8 cellular contexts compared by ENCODE assay signal in the genomic region with DNA sequence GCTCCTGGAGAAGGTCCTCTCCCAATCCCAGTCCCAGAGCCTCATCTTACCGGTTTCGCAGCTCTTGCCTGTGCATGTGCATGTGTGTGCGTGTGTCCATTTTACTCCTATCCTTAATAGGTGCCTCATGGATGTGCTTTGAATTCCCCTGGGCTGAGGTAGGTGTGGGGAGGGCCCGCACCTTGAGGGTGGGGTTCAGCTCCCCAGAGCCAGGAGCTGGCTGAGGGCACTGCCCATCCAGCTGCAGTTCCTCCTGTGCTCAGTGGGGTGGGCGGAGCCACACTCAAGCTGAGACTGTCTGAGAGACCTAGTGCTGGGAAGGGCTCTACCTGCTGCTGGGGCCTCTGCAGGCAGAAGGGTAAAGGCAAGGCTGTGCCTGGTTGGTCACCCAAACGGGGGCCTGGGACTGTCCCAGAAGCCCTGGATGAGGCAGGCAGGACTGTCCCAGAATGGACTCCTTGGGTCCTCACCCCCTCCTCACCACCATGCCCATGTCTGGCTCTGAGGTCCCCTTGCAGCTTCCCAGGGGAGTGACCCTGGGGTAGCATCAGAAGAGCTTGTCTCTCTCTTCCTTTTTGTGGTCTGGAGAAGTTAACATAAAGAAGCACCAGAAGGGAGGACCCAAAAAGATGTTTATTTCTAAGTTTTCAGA. TPM values are rescaled to one million over a fixed set of nuclear protein-coding genes. Genes with fewer than 3 reads are reported as not detected.
DNase-seq lines count a peak whose midpoint lies in the region; ATAC-seq, FAIRE-seq and TF ChIP-seq lines count a peak whose summit lies in the region.

No MANE protein-coding gene starts in this region.

- TF ChIP-seq CTCF in activated CD8-positive, alpha-beta T cell treated with anti-CD3 and anti-CD28 coated beads for 36 hours (IDR thresholded peaks at IDR 0.05), result no peak
- TF ChIP-seq CTCF in prostate gland (IDR thresholded peaks at IDR 0.05), result no peak
- TF ChIP-seq CTCF in sigmoid colon (IDR thresholded peaks at IDR 0.05), result no peak

- H3K36me3 ChIP-seq in prostate gland (no peaks in the 10 kb centered on the region), sigmoid colon (no peaks in the 10 kb centered on the region)

- CTCF ChIA-PET in activated CD8-positive, alpha-beta T cell treated with anti-CD3 and anti-CD28 coated beads for 36 hours (lab: Charles Lee), result interaction anchor here (1.0 to 11.2 kb wide), 5 partner anchors 10 to 288 kb away, joined by 3 to 83 read pairs (median 6); no protein-coding TSS in a partner anchor

- H3K27ac ChIP-seq in prostate gland, result peak overlapping the region; percentile 0 to 49
- peak overlapping the region in 2 of 4 donors; percentile 34 to 47 for H3K27ac ChIP-seq in sigmoid colon

- POLR2A ChIA-PET in activated CD8-positive, alpha-beta T cell treated with anti-CD3 and anti-CD28 coated beads for 36 hours (lab: Charles Lee), result interaction anchor here (0.8 to 1.3 kb wide), 3 partner anchors 10 to 229 kb away, joined by 3 to 5 read pairs (median 3); a partner anchor contains a TSS

- peaks cover 18% of the 10 kb centered on the region for H3K27me3 Mint-ChIP-seq in activated CD8-positive, alpha-beta T cell treated with anti-CD3 and anti-CD28 coated beads for 36 hours

- no peak overlapping the region for H3K27ac Mint-ChIP-seq in activated CD8-positive, alpha-beta T cell treated with anti-CD3 and anti-CD28 coated beads for 36 hours

- H3K27me3 ChIP-seq in prostate gland (replicated peaks; ENCODE audit: insufficient read depth), result no peaks in the 10 kb centered on the region
- peaks cover 19 to 35% (median 19%) of the 10 kb centered on the region in 3 donors for H3K27me3 ChIP-seq in sigmoid colon

- FAIRE-seq in GM12892 (lab: Jason Lieb, UNC), result peak; percentile 71

- no peak overlapping the region for H3K4me3 Mint-ChIP-seq in activated CD8-positive, alpha-beta T cell treated with anti-CD3 and anti-CD28 coated beads for 36 hours

- peaks cover 2% of the 10 kb centered on the region for H3K36me3 Mint-ChIP-seq in activated CD8-positive, alpha-beta T cell treated with anti-CD3 and anti-CD28 coated beads for 36 hours (ENCODE audit: low read depth)

- no peak for TF ChIP-seq EP300 in sigmoid colon (IDR thresholded peaks at IDR 0.05)

- ATAC-seq in GM19463 (IDR thresholded peaks at IDR 0.05; ENCODE audit: unreplicated experiment), result peak; percentile 77
- ATAC-seq in HG03378 (IDR thresholded peaks at IDR 0.05; ENCODE audit: unreplicated experiment), result peak; percentile 59
- peak; percentile 61 for ATAC-seq in activated CD8-positive, alpha-beta T cell treated with anti-CD3 and anti-CD28 coated beads for 36 hours

- DNase-seq in GM12892 (ENCODE audit: insufficient read length), result peak; percentile 68
- DNase-seq in activated CD8-positive, alpha-beta T cell treated with anti-CD3 and anti-CD28 coated beads for 36 hours, result peak; percentile 27
- DNase-seq in prostate gland (ENCODE audit: low spot score), result no peak
- no peak for DNase-seq in T-helper 9 cell
- no peak for DNase-seq in ecto neural progenitor cell (ENCODE audit: low spot score)
- DNase-seq in sigmoid colon, result no peak

- H3K9me3 ChIP-seq in prostate gland (no peaks in the 10 kb centered on the region), sigmoid colon (no peaks in the 10 kb centered on the region)

- WGBS in prostate gland, result 37% methylated on average over 5 of the region's 6 CpGs
- WGBS in sigmoid colon, 2 donors, result 25 to 57% methylated on average over 6 of the region's 6 CpGs

- H3K4me1 ChIP-seq in prostate gland (replicated peaks) (no peaks in the 10 kb centered on the region), sigmoid colon (peaks cover 0 to 29% (median 15%) of the 10 kb centered on the region in 4 donors)

- no peaks in the 10 kb centered on the region for H3K4me1 Mint-ChIP-seq in activated CD8-positive, alpha-beta T cell treated with anti-CD3 and anti-CD28 coated beads for 36 hours (ENCODE audit: low read depth)

- intact Hi-C loops in activated CD8-positive, alpha-beta T cell treated with anti-CD3 and anti-CD28 coated beads for 36 hours (cut with micrococcal nuclease), result loop anchor here (5.0 kb wide), 1 partner anchor 291 kb away; no protein-coding TSS in a partner anchor
- intact Hi-C loops in prostate gland (cut with DNase I) (no loop called here), sigmoid colon (cut with DNase I) (no loop called here)

- no peaks in the 10 kb centered on the region for H3K9me3 Mint-ChIP-seq in activated CD8-positive, alpha-beta T cell treated with anti-CD3 and anti-CD28 coated beads for 36 hours

- TF ChIP-seq POLR2A in GM12892 (IDR thresholded peaks at IDR 0.05; ENCODE audit: low read depth, low read length) (no peak), prostate gland (IDR thresholded peaks at IDR 0.05) (no peak), sigmoid colon (IDR thresholded peaks at IDR 0.05) (no peak)

- no peak overlapping the region for H3K4me3 ChIP-seq in prostate gland
- H3K4me3 ChIP-seq in sigmoid colon, result no peak overlapping the region

RNA-seq across cellular contexts. Expression of a gene that starts 8.9 kb away (rescaled TPM):
- 0.19 TPM for polyA plus RNA-seq in GM12892 (2012; ENCODE audit: missing spikeins)
- total RNA-seq in activated CD8-positive, alpha-beta T cell treated with anti-CD3 and anti-CD28 coated beads for 36 hours, result not detected
- 1 to 10 TPM; 3.3 to 7.0 TPM for total RNA-seq in prostate gland
- total RNA-seq in sigmoid colon, result 1 to 10 TPM in 1 of 4 donors, under 1 TPM in 3; 0.49 to 1.6 (median 0.77) TPM
- under 1 TPM; under 0.01 to 0.60 (median under 0.01) TPM for polyA plus RNA-seq in sigmoid colon

RNA-seq across cellular contexts. Expression of a gene that starts 24.9 kb away (rescaled TPM):
- 7.3 TPM for polyA plus RNA-seq in GM12892 (2012; ENCODE audit: missing spikeins)
- 1 to 10 TPM; 6.5 to 7.9 TPM for total RNA-seq in activated CD8-positive, alpha-beta T cell treated with anti-CD3 and anti-CD28 coated beads for 36 hours
- total RNA-seq in prostate gland, result 10 to 100 TPM; 29.9 to 39.4 TPM
- total RNA-seq in sigmoid colon, result 10 to 100 TPM; 32.3 to 54.6 (median 41.8) TPM
- 10 to 100 TPM; 25.2 to 36.3 (median 25.3) TPM for polyA plus RNA-seq in sigmoid colon

Comparison
In these comparisons a context has a peak if more than half of its experiments do, and no peak if none do; other contexts are left out.
1. DNase-seq: peak in GM12892 (single experiment) and activated CD8-positive, alpha-beta T cell treated with anti-CD3 and anti-CD28 coated beads for 36 hours (single experiment); none in prostate gland (single experiment), T-helper 9 cell (single experiment), ecto neural progenitor cell (single experiment) and sigmoid colon (single experiment).
2. Peak in every context shown above with its lines, with median percentiles within 50 percentile points of each other: ATAC-seq.